Comparison of ENCODE assay signal across 1 cellular context in genomic region chr12:130764073-130764472, GRCh38.
TF ChIP-seq lines count a peak whose summit lies in the region.

No MANE protein-coding gene starts in this region.

TF ChIP-seq in SK-N-SH treated with all-trans-retinoic acid at 6 μM for 48 hours, 23 proteins besides CTCF, POLR2A, EP300 and RAD21 (continued from another document):
- TF ChIP-seq TSHZ2 (CRISPR knock-in tag; IDR thresholded peaks at IDR 0.05) (no peak), ZC3H10 (CRISPR knock-in tag; IDR thresholded peaks at IDR 0.05) (no peak), ZNF565 (CRISPR knock-in tag; conservative IDR thresholded peaks at IDR 0.05; ENCODE audit: low read depth) (no peak), ZFP3 (CRISPR knock-in tag; IDR thresholded peaks at IDR 0.05) (no peak), BACH2 (CRISPR knock-in tag; IDR thresholded peaks at IDR 0.05; ENCODE audit: borderline replicate concordance) (no peak)
TF ChIP-seq in SK-N-SH treated with all-trans-retinoic acid at 6 μM for 48 hours: peak in this region for 0.
